Comparison of ENCODE assay signal across 13 cellular contexts in the genomic region with DNA sequence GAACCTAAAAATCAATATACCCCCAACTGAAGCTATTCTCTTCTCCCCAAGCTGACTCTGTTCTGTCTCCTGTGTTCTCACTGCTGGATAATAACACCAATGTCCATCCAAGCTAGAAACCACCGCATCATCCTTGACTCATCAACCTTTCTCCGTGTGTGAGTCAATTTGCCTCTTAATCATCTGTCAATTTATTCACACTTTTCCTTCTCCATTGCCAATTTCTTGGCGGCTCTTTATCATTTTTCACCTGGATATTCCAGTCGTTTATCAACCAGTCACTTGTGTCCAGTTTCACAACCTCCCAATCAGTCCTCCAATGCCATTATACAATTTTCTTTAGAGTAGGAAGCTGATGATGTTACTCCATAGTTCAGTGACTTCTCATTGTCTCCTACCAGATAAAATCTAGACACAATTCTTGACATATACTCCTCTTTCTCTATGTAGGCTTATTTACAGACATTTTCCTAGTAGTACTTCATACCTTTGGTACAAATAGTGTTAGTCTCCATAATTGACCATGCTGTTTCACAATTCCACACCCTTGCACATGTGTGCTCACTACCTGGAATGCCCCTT. TPM values are rescaled to one million over a fixed set of nuclear protein-coding genes. Genes with fewer than 3 reads are reported as not detected.
DNase-seq lines count a peak whose midpoint lies in the region; ATAC-seq and TF ChIP-seq lines count a peak whose summit lies in the region.
"Had no signal": no experiment of that assay in that cellular context is flagged by ENCODE, and none has a peak within 500 bp of the region (broad histone marks: within the 10 kb centered on the region; RNA-seq: fewer than 3 reads in every experiment).

No MANE protein-coding gene starts in this region.

- RAD21 ChIA-PET in HCT116 (lab: Charles Lee; ENCODE audit: low non-redundant PET in 1 of 2, low total read pairs in 2 of 2, uncharacterized antibody in 2 of 2, unreplicated experiment in 2 of 2), result interaction anchor here in 1 of 2 experiments (0.6 kb wide), 1 partner anchor 56 kb away, joined by 3 read pairs; no protein-coding TSS in a partner anchor

- no peaks in the 10 kb centered on the region for H3K9me2 ChIP-seq in HCT116 (ENCODE audit: insufficient read depth)
- no peaks in the 10 kb centered on the region for H3K9me2 ChIP-seq in Karpas-422 (replicated peaks; ENCODE audit: insufficient read depth, low read length)

- no TSS peak for BruUV-seq in HCT116 (replicated peaks; lab: Mats Ljungman, UMichigan)

- CTCF ChIA-PET in HCT116 (lab: Charles Lee), result no interaction called here

- DNase-seq in HCT116 (ENCODE audit: low read depth, low spot score) (peak; percentile 70), fibroblast of pulmonary artery (ENCODE audit: low read depth) (peak; percentile 36), Karpas-422 (no peak), NCI-H146 (lab: John Stamatoyannopoulos, UW) (no peak)
- no peak for DNase-seq in activated CD4-positive, alpha-beta T cell treated with anti-CD3 and anti-CD28 coated beads, Interleukin-2, amount 50 U/mL, for 1 hour
- DNase-seq: activated naive CD8-positive, alpha-beta T cell treated with anti-CD3 and anti-CD28 coated beads, Interleukin-2, amount 50 U/mL, for 24 hours; effector memory CD8-positive, alpha-beta T cell; immature natural killer cell; KBM-7; nephron progenitor cell had no signal

- H3K79me2 ChIP-seq in HCT116 (ENCODE audit: insufficient read depth, low read length), result no peaks in the 10 kb centered on the region
- no peaks in the 10 kb centered on the region for H3K79me2 ChIP-seq in Karpas-422 (ENCODE audit: low read length)

- TF ChIP-seq CTCF in HCT116 (IDR thresholded peaks at IDR 0.05 in 2 of 3, conservative IDR thresholded peaks at IDR 0.05 in 1 of 3; ENCODE audit: borderline replicate concordance in 1 of 3, insufficient read depth in 1 of 3, low read depth in 2 of 3, low read length in 2 of 3) (no peak), fibroblast of pulmonary artery (IDR thresholded peaks at IDR 0.05; ENCODE audit: low read length, missing control alignments) (no peak)

- no peaks in the 10 kb centered on the region for H4K20me1 ChIP-seq in HCT116 (ENCODE audit: insufficient read depth)
- no peaks in the 10 kb centered on the region for H4K20me1 ChIP-seq in Karpas-422 (ENCODE audit: insufficient read depth, low read depth, low read length)

- H3K36me3 ChIP-seq in HCT116 (ENCODE audit: control insufficient read depth in 1 of 2, insufficient read depth in 2 of 2, low read length in 2 of 2) (no peaks in the 10 kb centered on the region), skeletal muscle satellite cell (ENCODE audit: insufficient read depth, low read length) (no peaks in the 10 kb centered on the region), Karpas-422 (ENCODE audit: insufficient read depth, low read length) (no peaks in the 10 kb centered on the region)

- no peaks in the 10 kb centered on the region for H3K27me3 ChIP-seq in HCT116 (ENCODE audit: insufficient read depth, low read length)
- H3K27me3 ChIP-seq in skeletal muscle satellite cell (ENCODE audit: control insufficient read depth, insufficient read depth, low read length), result peaks cover 3% of the 10 kb centered on the region
- no peaks in the 10 kb centered on the region for H3K27me3 ChIP-seq in Karpas-422 (ENCODE audit: low read length)

- 0 out of 4 replicates have a peak overlapping the region, but pooled peaks of 1 of the 2 experiments have one; percentile 13 for H3K4me3 ChIP-seq in HCT116 (replicated peaks in 1 of 2; ENCODE audit: low read depth in 1 of 2, low read length in 2 of 2)
- no peak overlapping the region for H3K4me3 ChIP-seq in fibroblast of pulmonary artery (replicated peaks; ENCODE audit: low read depth, low read length)
- no peak overlapping the region for H3K4me3 ChIP-seq in skeletal muscle satellite cell (ENCODE audit: low read length)
- H3K4me3 ChIP-seq in Karpas-422 (ENCODE audit: low read length), result no peak overlapping the region

- H3K4me1 ChIP-seq in HCT116 (ENCODE audit: control insufficient read depth in 1 of 2, insufficient read depth in 2 of 2, low read length in 2 of 2) (peaks cover 24 to 52% of the 10 kb centered on the region in 2 experiments), skeletal muscle satellite cell (ENCODE audit: control insufficient read depth, insufficient read depth, low read length) (peaks cover 46% of the 10 kb centered on the region), Karpas-422 (ENCODE audit: low read length) (no peaks in the 10 kb centered on the region)

- peak overlapping the region; percentile 75 for H2AFZ ChIP-seq in HCT116 (ENCODE audit: low read depth, low read length, poor library complexity, severe bottlenecking)
- H2AFZ ChIP-seq in Karpas-422 (ENCODE audit: low read length), result no peak overlapping the region

- intact Hi-C loops in HCT116 (cut with micrococcal nuclease), result no loop called here

- no peaks in the 10 kb centered on the region for H3K9me3 ChIP-seq in HCT116 (ENCODE audit: control insufficient read depth in 1 of 2, insufficient read depth in 1 of 2, low read depth in 1 of 2, low read length in 2 of 2)
- H3K9me3 ChIP-seq in skeletal muscle satellite cell (replicated peaks; ENCODE audit: low read length), result no peaks in the 10 kb centered on the region
- H3K9me3 ChIP-seq in Karpas-422 (ENCODE audit: low read length), result no peaks in the 10 kb centered on the region

- peak overlapping the region; percentile 25; the same call in 1 of the 2 replicates for H3K27ac ChIP-seq in HCT116 (ENCODE audit: low read depth, low read length)
- H3K27ac ChIP-seq in Karpas-422 (ENCODE audit: low read length), result no peak overlapping the region

- H3K9ac ChIP-seq in HCT116 (ENCODE audit: low read length), result no peak overlapping the region
- no peak overlapping the region for H3K9ac ChIP-seq in skeletal muscle satellite cell (ENCODE audit: low read depth, low read length)
- no peak overlapping the region for H3K9ac ChIP-seq in Karpas-422 (ENCODE audit: low read length)

- TF ChIP-seq RAD21 in HCT116 (IDR thresholded peaks at IDR 0.05; ENCODE audit: low read depth), result no peak

- TF ChIP-seq POLR2A in HCT116 (IDR thresholded peaks at IDR 0.05; ENCODE audit: borderline replicate concordance, extremely low read depth, insufficient read depth, insufficient read length), result no peak

- ATAC-seq in HCT116 (peak; percentile 56), SK-N-SH treated with all-trans-retinoic acid at 6 μM for 48 hours (peak; percentile 18; the same call in 1 of the 3 replicates), GM19452 (IDR thresholded peaks at IDR 0.05; ENCODE audit: unreplicated experiment) (no peak)
- ATAC-seq: activated naive CD8-positive, alpha-beta T cell treated with anti-CD3 and anti-CD28 coated beads, Interleukin-2, amount 50 U/mL, for 24 hours; effector memory CD8-positive, alpha-beta T cell had no signal

- H3K4me2 ChIP-seq in HCT116 (ENCODE audit: low read length) (peak overlapping the region; percentile 53), skeletal muscle satellite cell (ENCODE audit: low read length) (peak overlapping the region; percentile 5), Karpas-422 (ENCODE audit: low read depth, low read length, poor library complexity, severe bottlenecking) (no peak overlapping the region)

- POLR2A ChIA-PET in HCT116 (lab: Charles Lee), result no interaction called here

TF ChIP-seq in HCT116, 20 proteins besides CTCF, POLR2A, EP300 and RAD21 (continues in another document):
- TF ChIP-seq, protein P1, sequence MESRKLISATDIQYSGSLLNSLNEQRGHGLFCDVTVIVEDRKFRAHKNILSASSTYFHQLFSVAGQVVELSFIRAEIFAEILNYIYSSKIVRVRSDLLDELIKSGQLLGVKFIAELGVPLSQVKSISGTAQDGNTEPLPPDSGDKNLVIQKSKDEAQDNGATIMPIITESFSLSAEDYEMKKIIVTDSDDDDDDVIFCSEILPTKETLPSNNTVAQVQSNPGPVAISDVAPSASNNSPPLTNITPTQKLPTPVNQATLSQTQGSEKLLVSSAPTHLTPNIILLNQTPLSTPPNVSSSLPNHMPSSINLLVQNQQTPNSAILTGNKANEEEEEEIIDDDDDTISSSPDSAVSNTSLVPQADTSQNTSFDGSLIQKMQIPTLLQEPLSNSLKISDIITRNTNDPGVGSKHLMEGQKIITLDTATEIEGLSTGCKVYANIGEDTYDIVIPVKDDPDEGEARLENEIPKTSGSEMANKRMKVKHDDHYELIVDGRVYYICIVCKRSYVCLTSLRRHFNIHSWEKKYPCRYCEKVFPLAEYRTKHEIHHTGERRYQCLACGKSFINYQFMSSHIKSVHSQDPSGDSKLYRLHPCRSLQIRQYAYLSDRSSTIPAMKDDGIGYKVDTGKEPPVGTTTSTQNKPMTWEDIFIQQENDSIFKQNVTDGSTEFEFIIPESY (IDR thresholded peaks at IDR 0.05; ENCODE audit: extremely low read depth, insufficient replicate concordance, low read length), result no peak
- TF ChIP-seq YY1 (IDR thresholded peaks at IDR 0.05; ENCODE audit: extremely low read depth, insufficient replicate concordance, low read depth, low read length) (no peak), ZNF274 (IDR thresholded peaks at IDR 0.05; ENCODE audit: low read depth, low read length) (no peak), SRF (IDR thresholded peaks at IDR 0.05; ENCODE audit: low read depth) (no peak), EZH2 (IDR thresholded peaks at IDR 0.05) (no peak)

TF ChIP-seq in SK-N-SH treated with all-trans-retinoic acid at 6 μM for 48 hours, 23 proteins besides CTCF, POLR2A, EP300 and RAD21 (continues in another document):
- TF ChIP-seq ZFP30 (CRISPR knock-in tag; IDR thresholded peaks at IDR 0.05) (no peak), TOX (CRISPR knock-in tag; IDR thresholded peaks at IDR 0.05; ENCODE audit: borderline replicate concordance) (no peak), PPARA (CRISPR knock-in tag; IDR thresholded peaks at IDR 0.05; ENCODE audit: borderline replicate concordance) (no peak), ARNTL (CRISPR knock-in tag; IDR thresholded peaks at IDR 0.05; ENCODE audit: borderline replicate concordance, low read depth) (no peak)
- TF ChIP-seq, protein P2, sequence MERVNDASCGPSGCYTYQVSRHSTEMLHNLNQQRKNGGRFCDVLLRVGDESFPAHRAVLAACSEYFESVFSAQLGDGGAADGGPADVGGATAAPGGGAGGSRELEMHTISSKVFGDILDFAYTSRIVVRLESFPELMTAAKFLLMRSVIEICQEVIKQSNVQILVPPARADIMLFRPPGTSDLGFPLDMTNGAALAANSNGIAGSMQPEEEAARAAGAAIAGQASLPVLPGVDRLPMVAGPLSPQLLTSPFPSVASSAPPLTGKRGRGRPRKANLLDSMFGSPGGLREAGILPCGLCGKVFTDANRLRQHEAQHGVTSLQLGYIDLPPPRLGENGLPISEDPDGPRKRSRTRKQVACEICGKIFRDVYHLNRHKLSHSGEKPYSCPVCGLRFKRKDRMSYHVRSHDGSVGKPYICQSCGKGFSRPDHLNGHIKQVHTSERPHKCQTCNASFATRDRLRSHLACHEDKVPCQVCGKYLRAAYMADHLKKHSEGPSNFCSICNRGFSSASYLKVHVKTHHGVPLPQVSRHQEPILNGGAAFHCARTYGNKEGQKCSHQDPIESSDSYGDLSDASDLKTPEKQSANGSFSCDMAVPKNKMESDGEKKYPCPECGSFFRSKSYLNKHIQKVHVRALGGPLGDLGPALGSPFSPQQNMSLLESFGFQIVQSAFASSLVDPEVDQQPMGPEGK (CRISPR knock-in tag; IDR thresholded peaks at IDR 0.05; ENCODE audit: borderline replicate concordance), result no peak

RNA-seq across cellular contexts. Expression of a gene that starts 45.5 kb away (rescaled TPM):
- total RNA-seq in HCT116 (2021; ENCODE audit: unreplicated experiment), result 10.6 TPM
- polyA plus RNA-seq in HCT116 (2012), result 1.4 and 2.1 TPM in 2 replicates
- total RNA-seq in skeletal muscle satellite cell (2012; rRNA removed), result 24.1 and 28.2 TPM in 2 replicates
- not detected in 2 replicates for total RNA-seq in Karpas-422 (2014; rRNA removed; shearing (Covaris generic); ENCODE audit: low replicate concordance)
- polyA plus RNA-seq: immature natural killer cell had no signal

Comparison
In these comparisons a context has a peak if more than half of its experiments do, and no peak if none do; other contexts are left out.
1. DNase-seq: peak in HCT116 (single experiment) and fibroblast of pulmonary artery (single experiment); none in activated CD4-positive, alpha-beta T cell treated with anti-CD3 and anti-CD28 coated beads, Interleukin-2, amount 50 U/mL, for 1 hour (single experiment), Karpas-422 (single experiment) and NCI-H146 (single experiment).
2. RNA of a gene that starts 45.5 kb away (total RNA-seq): 10.6 TPM in HCT116 (single experiment); not detected in Karpas-422; every median in the first group is over 10 times any median in the second.